Comparison of ENCODE assay signal across 12 cellular contexts in the genomic region with DNA sequence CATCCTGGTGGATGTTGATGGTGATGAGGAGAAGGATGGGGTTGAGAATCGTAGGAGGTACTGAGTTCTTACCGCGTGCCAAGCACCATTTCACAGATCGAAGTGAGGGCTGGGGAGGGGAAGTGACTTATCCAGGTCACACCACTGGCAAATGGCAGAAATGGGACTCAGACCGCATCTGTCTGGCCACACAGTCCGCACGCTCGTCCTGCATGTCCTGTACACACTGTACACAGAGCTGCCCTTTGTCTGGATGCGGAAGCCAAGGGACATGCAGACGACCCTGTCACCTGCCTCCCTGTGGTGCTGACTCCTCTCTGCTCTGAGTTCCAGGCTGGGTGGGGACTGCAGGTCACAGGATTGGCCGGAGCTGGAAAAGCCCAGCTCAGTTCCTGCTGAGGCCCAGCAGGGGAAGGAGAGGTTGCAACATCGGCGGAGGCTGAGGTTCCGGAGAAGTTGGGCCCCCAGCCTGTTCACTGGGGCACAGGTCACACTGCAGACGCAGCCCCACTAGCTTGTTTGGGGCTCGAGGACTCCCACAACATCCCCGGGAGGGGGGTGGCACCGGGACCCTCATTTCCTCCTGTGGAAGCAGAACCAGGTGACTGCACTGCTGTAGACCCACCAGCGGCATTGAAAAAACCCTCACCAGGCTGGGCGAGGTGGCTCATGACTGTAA.
A peak's percentile ranks its signal among the peaks of the same experiment; 100 is the strongest.
DNase-seq lines count a peak whose midpoint lies in the region; ATAC-seq, FAIRE-seq and TF ChIP-seq lines count a peak whose summit lies in the region.
"Had no signal": no experiment of that assay in that cellular context is flagged by ENCODE, and none has a peak within 500 bp of the region (broad histone marks: within the 10 kb centered on the region; RNA-seq: fewer than 3 reads in every experiment).

No MANE protein-coding gene starts in this region.

- no peaks in the 10 kb centered on the region for H3K27me3 ChIP-seq in H1 (replicated peaks in 1 of 4; ENCODE audit: control insufficient read depth in 3 of 4, extremely low read depth in 1 of 4, insufficient read depth in 3 of 4, low read length in 3 of 4)
- H3K27me3 ChIP-seq in testis: no peaks in the 10 kb centered on the region

- TF ChIP-seq EP300 in H1 (IDR thresholded peaks at IDR 0.05; ENCODE audit: borderline replicate concordance in 1 of 2, low read depth in 2 of 2, low read length in 2 of 2): no peak

- no peak overlapping the region for H3K56ac ChIP-seq in H1 (replicated peaks; ENCODE audit: insufficient read length, low read depth, low read length)

- H3K4me1 ChIP-seq in H1 (replicated peaks in 1 of 4; ENCODE audit: control insufficient read depth in 3 of 4, insufficient read depth in 4 of 4, low read length in 3 of 4): peaks cover 0 to 9% (median 4%) of the 10 kb centered on the region in 4 experiments; a peak in 5 of 7 replicates
- no peaks in the 10 kb centered on the region for H3K4me1 ChIP-seq in testis

- H3K23ac ChIP-seq in H1 (ENCODE audit: insufficient read length): no peak overlapping the region

- H3K14ac ChIP-seq in H1 (ENCODE audit: insufficient read length): no peak overlapping the region

- CTCF ChIA-PET in H1 (lab: Charles Lee; ENCODE audit: partially characterized antibody): interaction anchor here (1.0 to 1.9 kb wide), 4 partner anchors 9 to 281 kb away, joined by 3 to 8 read pairs (median 4); no protein-coding TSS in a partner anchor

- no peak overlapping the region for H3K4me2 ChIP-seq in H1 (ENCODE audit: insufficient read depth in 1 of 2, low read depth in 2 of 2, low read length in 2 of 2)

- peaks cover 0 to 16% of the 10 kb centered on the region in 2 experiments for H4K20me1 ChIP-seq in H1 (replicated peaks in 1 of 2; ENCODE audit: control insufficient read depth in 1 of 2, insufficient read depth in 2 of 2, low read length in 2 of 2)

- POLR2A ChIA-PET in H1 (lab: Charles Lee; ENCODE audit: partially characterized antibody): interaction anchor here (1.0 to 1.5 kb wide), 4 partner anchors 10 to 163 kb away, joined by 3 read pairs; no protein-coding TSS in a partner anchor

- peak overlapping the region; percentile 36; the same call in 1 of the 2 replicates for H3K18ac ChIP-seq in H1 (ENCODE audit: extremely low read depth, low read length)

- H3K79me2 ChIP-seq in H1 (ENCODE audit: control insufficient read depth in 1 of 2, insufficient read depth in 2 of 2, low read length in 2 of 2): no peaks in the 10 kb centered on the region

- H3K4me3 ChIP-seq in H1 (ENCODE audit: extremely low read depth in 1 of 4, insufficient read depth in 2 of 4, low read depth in 3 of 4, low read length in 4 of 4) (no peak overlapping the region), testis (no peak overlapping the region)

- 81% methylated on average over 20 of the region's 20 CpGs; no CpG with 5 or more reads in 1 of the 2 experiments for WGBS in H1 (ENCODE audit: extremely low coverage in 1 of 2, insufficient coverage in 1 of 2, insufficient read length in 1 of 2, insufficient replicate concordance in 2 of 2, low coverage in 1 of 2, low lambda C conversion rate in 2 of 2, missing lambda C conversion rate in 1 of 2), 2 experiments
- WGBS in testis, 2 donors: 62 to 79% methylated on average over 13 to 20 of the region's 20 CpGs

- peak overlapping the region; percentile 89; the same call in 1 of the 2 replicates for H2AK5ac ChIP-seq in H1 (ENCODE audit: low read depth, low read length)

- H2AFZ ChIP-seq in H1 (ENCODE audit: low read length): no peak overlapping the region

- H2BK120ac ChIP-seq in H1 (replicated peaks; ENCODE audit: low read depth, low read length): no peak overlapping the region

- peak overlapping the region; percentile 75 for H4K91ac ChIP-seq in H1 (replicated peaks; ENCODE audit: insufficient read length, low read length)

- H3K4ac ChIP-seq in H1 (replicated peaks; ENCODE audit: insufficient read length, low read depth, low read length): no peak overlapping the region

- H3K27ac ChIP-seq in H1 (ENCODE audit: low read depth, low read length): no peak overlapping the region
- peak overlapping the region in 1 of 2 donors; percentile 45 for H3K27ac ChIP-seq in testis

- H3K79me1 ChIP-seq in H1 (ENCODE audit: low read depth, low read length): peaks cover 5% of the 10 kb centered on the region; the same call in 1 of the 2 replicates

- intact Hi-C loops in testis (cut with DNase I; ENCODE audit: low total_unique reads): no loop called here

- H3K9ac ChIP-seq in H1 (replicated peaks in 1 of 4; ENCODE audit: extremely low read depth in 1 of 4, low read depth in 3 of 4, low read length in 3 of 4): no peak overlapping the region

- H4K8ac ChIP-seq in H1 (ENCODE audit: extremely low read depth, insufficient read depth, low read length): peak overlapping the region; percentile 73

- no peak for TF ChIP-seq RAD21 in H1 (IDR thresholded peaks at IDR 0.05 in 1 of 2, conservative IDR thresholded peaks at IDR 0.05 in 1 of 2; ENCODE audit: low read depth in 2 of 2, low read length in 2 of 2)

- H2BK12ac ChIP-seq in H1 (ENCODE audit: low read depth, low read length): peak overlapping the region; percentile 76; the same call in 1 of the 2 replicates

- ATAC-seq in GM18505 (IDR thresholded peaks at IDR 0.05; ENCODE audit: unreplicated experiment) (no peak), HG03280 (IDR thresholded peaks at IDR 0.05; ENCODE audit: unreplicated experiment) (no peak), HG03108 (IDR thresholded peaks at IDR 0.05; ENCODE audit: unreplicated experiment) (no peak)

- H4K5ac ChIP-seq in H1 (ENCODE audit: insufficient read length, low read depth, low read length): no peak overlapping the region

- peaks cover 15% of the 10 kb centered on the region for H3K23me2 ChIP-seq in H1 (ENCODE audit: low read depth, low read length)

- H3K9me3 ChIP-seq in H1 (ENCODE audit: insufficient read depth in 2 of 2, low read depth in 1 of 2, low read length in 1 of 2): no peaks in the 10 kb centered on the region
- no peaks in the 10 kb centered on the region for H3K9me3 ChIP-seq in testis

- H2BK5ac ChIP-seq in H1 (ENCODE audit: low read depth, low read length): peak overlapping the region; percentile 28; the same call in 1 of the 2 replicates

- FAIRE-seq in H1 (lab: Jason Lieb, UNC): no peak
- FAIRE-seq: endometrium had no signal

- H3K36me3 ChIP-seq in H1 (ENCODE audit: control insufficient read depth in 2 of 4, insufficient read depth in 4 of 4, low read length in 3 of 4) (no peaks in the 10 kb centered on the region; a peak in 1 of 8 replicates), testis (ENCODE audit: low read depth, missing control alignments) (no peaks in the 10 kb centered on the region)

- TF ChIP-seq CTCF in H1 (IDR thresholded peaks at IDR 0.05; ENCODE audit: control extremely low read depth in 1 of 3, insufficient read depth in 1 of 3, low read depth in 1 of 3, low read length in 3 of 3): no peak
- peak in 1 of 3 experiments; percentile 26 for TF ChIP-seq CTCF in testis (IDR thresholded peaks at IDR 0.05)

- 0 out of 2 replicates have a peak overlapping the region, but pooled peaks have one; percentile 81 for H2BK15ac ChIP-seq in H1 (ENCODE audit: low read length)

- DNase-seq in NOMO-1 treated with DMSO at 0.1 percent for 48 hours (lab: John Stamatoyannopoulos, UW; ENCODE audit: unreplicated experiment) (peak; percentile 87), H1 (ENCODE audit: low read depth in 1 of 2, low spot score in 2 of 2) (no peak), lung microvascular endothelial cell (ENCODE audit: low read depth in 2 of 2) (peak; percentile 42 to 79), testis (peak; percentile 70), RPMI8226 (no peak)
- DNase-seq: activated T-cell treated with anti-CD3 and anti-CD28 coated beads for 4 hours, DND-41, NCI-H187 had no signal

- peak overlapping the region; percentile 40; the same call in 1 of the 2 replicates for H2BK20ac ChIP-seq in H1 (ENCODE audit: low read length)

- TF ChIP-seq POLR2A in H1 (IDR thresholded peaks at IDR 0.05; ENCODE audit: control extremely low read depth in 1 of 2, low read depth in 2 of 2, low read length in 2 of 2): no peak
- no peak for TF ChIP-seq POLR2A in testis (IDR thresholded peaks at IDR 0.05)
- no peak for TF ChIP-seq POLR2A in GM18505 (IDR thresholded peaks at IDR 0.05; ENCODE audit: borderline replicate concordance, extremely low read depth, insufficient read depth, insufficient read length)

TF ChIP-seq in H1, 55 proteins besides CTCF, POLR2A, EP300 and RAD21:
- TF ChIP-seq CEBPB (IDR thresholded peaks at IDR 0.05; ENCODE audit: low read depth, low read length) (peak; percentile 59), KDM4A (IDR thresholded peaks at IDR 0.05; ENCODE audit: low read depth, low read length, severe bottlenecking) (no peak)

Comparison
In these comparisons a context has a peak if more than half of its experiments do, and no peak if none do; other contexts are left out.
1. DNase-seq: peak in NOMO-1 treated with DMSO at 0.1 percent for 48 hours (single experiment), lung microvascular endothelial cell (2 of 2) and testis (single experiment); none in H1 (0 of 2) and RPMI8226 (single experiment).